ENCODE assay signal across 14 cellular contexts in genomic region chr1:107690491-107690890, GRCh38.
"Had no signal": no experiment of that assay in that cellular context is flagged by ENCODE, and none has a peak within 500 bp of the region (broad histone marks: within the 10 kb centered on the region; RNA-seq: fewer than 3 reads in every experiment).

No MANE protein-coding gene starts in this region.

- H3K4me1 Mint-ChIP-seq: activated naive CD8-positive, alpha-beta T cell treated with anti-CD3 and anti-CD28 coated beads for 36 hours had no signal

- H3K9me3 ChIP-seq: thyroid gland had no signal

- H3K27ac ChIP-seq: brain microvascular endothelial cell, thyroid gland had no signal

- ATAC-seq: activated CD4-positive, CD25-positive, alpha-beta regulatory T cell treated with anti-CD3 and anti-CD28 coated beads, Interleukin-2, amount 50 U/mL, for 24 hours had no signal

- DNase-seq: activated CD4-positive, alpha-beta T cell treated with anti-CD3 and anti-CD28 coated beads, Interleukin-2, amount 50 U/mL, for 1 hour; activated naive CD8-positive, alpha-beta T cell treated with anti-CD3 and anti-CD28 coated beads for 36 hours; brain microvascular endothelial cell; dermis blood vessel endothelial cell; endodermal cell; hippocampal formation; kidney glomerular epithelial cell; stimulated activated CD4-positive, alpha-beta T cell treated with anti-CD3 and anti-CD28 coated beads, Interleukin-2, amount 100 ng/mL, for 24 hours; T-helper 1 cell; T1000; thyroid gland had no signal

- H3K36me3 Mint-ChIP-seq: activated naive CD8-positive, alpha-beta T cell treated with anti-CD3 and anti-CD28 coated beads for 36 hours had no signal

- H3K9me3 Mint-ChIP-seq: activated naive CD8-positive, alpha-beta T cell treated with anti-CD3 and anti-CD28 coated beads for 36 hours; activated T-helper 1 cell treated with anti-CD3 and anti-CD28 coated beads, Interleukin-12 subunit alpha, Interleukin-12 subunit beta, Interleukin-2, Interleukin-4 antibody, amounts not matched to agents 30 ng/mL and 10 ng/mL and 1 ng/mL, durations not matched to agents 14 hours and 24 hours and 36 hours; endodermal cell had no signal

- H3K4me3 Mint-ChIP-seq: activated naive CD8-positive, alpha-beta T cell treated with anti-CD3 and anti-CD28 coated beads for 36 hours; activated T-helper 1 cell treated with anti-CD3 and anti-CD28 coated beads, Interleukin-12 subunit alpha, Interleukin-12 subunit beta, Interleukin-2, Interleukin-4 antibody, amounts not matched to agents 30 ng/mL and 10 ng/mL and 1 ng/mL, durations not matched to agents 14 hours and 24 hours and 36 hours; endodermal cell had no signal

- FAIRE-seq: urothelium cell line had no signal

- H3K27me3 Mint-ChIP-seq: activated naive CD8-positive, alpha-beta T cell treated with anti-CD3 and anti-CD28 coated beads for 36 hours had no signal

- H3K4me3 ChIP-seq: thyroid gland had no signal

- H3K27ac Mint-ChIP-seq: activated naive CD8-positive, alpha-beta T cell treated with anti-CD3 and anti-CD28 coated beads for 36 hours; activated T-helper 1 cell treated with anti-CD3 and anti-CD28 coated beads, Interleukin-12 subunit alpha, Interleukin-12 subunit beta, Interleukin-2, Interleukin-4 antibody, amounts not matched to agents 30 ng/mL and 10 ng/mL and 1 ng/mL, durations not matched to agents 14 hours and 24 hours and 36 hours; endodermal cell had no signal
